ENCODE assay signal across 12 cellular contexts in genomic region chr12:75954076-75954475, GRCh38.
A peak's percentile ranks its signal among the peaks of the same experiment; 100 is the strongest.
DNase-seq lines count a peak whose midpoint lies in the region; ATAC-seq, FAIRE-seq and TF ChIP-seq lines count a peak whose summit lies in the region.
"Had no signal": no experiment of that assay in that cellular context is flagged by ENCODE, and none has a peak within 500 bp of the region (broad histone marks: within the 10 kb centered on the region; RNA-seq: fewer than 3 reads in every experiment).

No MANE protein-coding gene starts in this region.

- 80% methylated on average over 3 of the region's 3 CpGs; no CpG with 5 or more reads in 1 of the 2 experiments for WGBS in H1 (ENCODE audit: extremely low coverage in 1 of 2, insufficient coverage in 1 of 2, insufficient read length in 1 of 2, insufficient replicate concordance in 2 of 2, low coverage in 1 of 2, low lambda C conversion rate in 2 of 2, missing lambda C conversion rate in 1 of 2), 2 experiments
- WGBS in prostate gland, result 78% methylated on average over 3 of the region's 3 CpGs

- H2BK5ac ChIP-seq in H1 (ENCODE audit: low read depth, low read length), result no peak overlapping the region

- intact Hi-C loops in mucosa of descending colon (cut with DNase I, micrococcal nuclease), result no loop called here
- intact Hi-C loops in prostate gland (cut with DNase I), result no loop called here

- no peak overlapping the region for H3K56ac ChIP-seq in H1 (replicated peaks; ENCODE audit: insufficient read length, low read depth, low read length)

- FAIRE-seq in H1 (lab: Jason Lieb, UNC), result no peak

- H2BK120ac ChIP-seq in H1 (replicated peaks; ENCODE audit: low read depth, low read length), result no peak overlapping the region

- H3K4me3 ChIP-seq in MM.1S (ENCODE audit: low read length), result no peak overlapping the region
- H3K4me3 ChIP-seq in H1 (ENCODE audit: extremely low read depth in 1 of 4, insufficient read depth in 2 of 4, low read depth in 3 of 4, low read length in 4 of 4), result no peak overlapping the region
- H3K4me3 ChIP-seq in mucosa of descending colon, result no peak overlapping the region
- H3K4me3 ChIP-seq in prostate gland, result no peak overlapping the region

- no peaks in the 10 kb centered on the region for H3K79me1 ChIP-seq in H1 (ENCODE audit: low read depth, low read length)

- POLR2A ChIA-PET in H1 (lab: Charles Lee; ENCODE audit: partially characterized antibody), result interaction anchor here (1.0 to 1.7 kb wide), 3 partner anchors 11 to 83 kb away, joined by 3 to 4 read pairs (median 4); no protein-coding TSS in a partner anchor

- TF ChIP-seq CTCF in MM.1S (IDR thresholded peaks at IDR 0.05; ENCODE audit: low read length), result no peak
- no peak for TF ChIP-seq CTCF in H1 (IDR thresholded peaks at IDR 0.05; ENCODE audit: control extremely low read depth in 1 of 3, insufficient read depth in 1 of 3, low read depth in 1 of 3, low read length in 3 of 3)
- TF ChIP-seq CTCF in mucosa of descending colon (IDR thresholded peaks at IDR 0.05), result no peak
- TF ChIP-seq CTCF in prostate gland (IDR thresholded peaks at IDR 0.05), result no peak

- H3K14ac ChIP-seq in H1 (ENCODE audit: insufficient read length), result no peak overlapping the region

- H2BK20ac ChIP-seq in H1 (ENCODE audit: low read length), result no peak overlapping the region

- H3K27ac ChIP-seq in MM.1S (ENCODE audit: low read length) (no peak overlapping the region; the same call in 1 of the 2 replicates), H1 (ENCODE audit: low read depth, low read length) (no peak overlapping the region), prostate gland (no peak overlapping the region)
- H3K27ac ChIP-seq: VCaP had no signal

- TF ChIP-seq POLR2A in H1 (IDR thresholded peaks at IDR 0.05; ENCODE audit: control extremely low read depth in 1 of 2, low read depth in 2 of 2, low read length in 2 of 2) (no peak), prostate gland (IDR thresholded peaks at IDR 0.05) (no peak)

- no peak overlapping the region for H3K18ac ChIP-seq in H1 (ENCODE audit: extremely low read depth, low read length)

- no peaks in the 10 kb centered on the region for H3K36me3 ChIP-seq in MM.1S (replicated peaks; ENCODE audit: insufficient read depth, low read length)
- no peaks in the 10 kb centered on the region for H3K36me3 ChIP-seq in H1 (ENCODE audit: control insufficient read depth in 2 of 4, insufficient read depth in 4 of 4, low read length in 3 of 4)
- no peaks in the 10 kb centered on the region for H3K36me3 ChIP-seq in mucosa of descending colon (ENCODE audit: low read depth)
- H3K36me3 ChIP-seq in prostate gland, result no peaks in the 10 kb centered on the region

- no peak overlapping the region for H4K8ac ChIP-seq in H1 (ENCODE audit: extremely low read depth, insufficient read depth, low read length)

- no peak overlapping the region for H3K23ac ChIP-seq in H1 (ENCODE audit: insufficient read length)

- H2AFZ ChIP-seq in MM.1S (ENCODE audit: low read length), result no peak overlapping the region
- no peak overlapping the region for H2AFZ ChIP-seq in H1 (ENCODE audit: low read length)

- H4K20me1 ChIP-seq in MM.1S (ENCODE audit: insufficient read depth, low read length) (no peaks in the 10 kb centered on the region), H1 (replicated peaks in 1 of 2; ENCODE audit: control insufficient read depth in 1 of 2, insufficient read depth in 2 of 2, low read length in 2 of 2) (no peaks in the 10 kb centered on the region)

- DNase-seq in CD1c-positive myeloid dendritic cell (ENCODE audit: extremely low spot score) (peak; percentile 48), MM.1S (peak; percentile 42), H1 (ENCODE audit: low read depth in 1 of 2, low spot score in 2 of 2) (no peak), mucosa of descending colon (no peak), HUDEP-2 (lab: John Stamatoyannopoulos, UW; ENCODE audit: unreplicated experiment in 76 of 76) (no peak), prostate gland (ENCODE audit: low spot score) (no peak), NCI-H774 (lab: John Stamatoyannopoulos, UW) (no peak)
- DNase-seq: NCI-H1417; stimulated activated naive B cell treated with anti-CD40 and anti-IgM and Interleukin-4, amounts not matched to agents 10 μg/mL and 1 μg/mL and 100 μg/mL, for 72 hours had no signal

- H3F3A ChIP-seq in MM.1S (ENCODE audit: insufficient read depth, low read length), result peaks cover 20% of the 10 kb centered on the region

- H3K4me1 ChIP-seq in MM.1S (ENCODE audit: low read length), result peaks cover 28% of the 10 kb centered on the region
- H3K4me1 ChIP-seq in H1 (replicated peaks in 1 of 4; ENCODE audit: control insufficient read depth in 3 of 4, insufficient read depth in 4 of 4, low read length in 3 of 4), result peaks cover 0 to 15% (median 8%) of the 10 kb centered on the region in 4 experiments; a peak in 3 of 7 replicates
- peaks cover under 1% of the 10 kb centered on the region for H3K4me1 ChIP-seq in mucosa of descending colon (ENCODE audit: low read depth)
- H3K4me1 ChIP-seq in prostate gland (replicated peaks), result no peaks in the 10 kb centered on the region

- H3K9me3 ChIP-seq in MM.1S (replicated peaks; ENCODE audit: insufficient read depth, low read length) (no peaks in the 10 kb centered on the region), H1 (ENCODE audit: insufficient read depth in 2 of 2, low read depth in 1 of 2, low read length in 1 of 2) (no peaks in the 10 kb centered on the region), mucosa of descending colon (no peaks in the 10 kb centered on the region), prostate gland (no peaks in the 10 kb centered on the region)

- H3K23me2 ChIP-seq in H1 (ENCODE audit: low read depth, low read length), result no peaks in the 10 kb centered on the region

- H4K5ac ChIP-seq in H1 (ENCODE audit: insufficient read length, low read depth, low read length), result no peak overlapping the region

- ATAC-seq in mucosa of descending colon (peak; percentile 59), GM21515 (IDR thresholded peaks at IDR 0.05; ENCODE audit: unreplicated experiment) (no peak)
- ATAC-seq: natural killer cell treated with Interleukin-12 subunit alpha and Interleukin-12 subunit beta and Interleukin-15 and Interleukin-18, amount 100 ng/mL, for 72 hours had no signal

- H3K27me3 ChIP-seq in MM.1S (replicated peaks; ENCODE audit: insufficient read depth, low read length) (no peaks in the 10 kb centered on the region), H1 (replicated peaks in 1 of 4; ENCODE audit: control insufficient read depth in 3 of 4, extremely low read depth in 1 of 4, insufficient read depth in 3 of 4, low read length in 3 of 4) (no peaks in the 10 kb centered on the region), prostate gland (replicated peaks; ENCODE audit: insufficient read depth) (no peaks in the 10 kb centered on the region)

- H4K91ac ChIP-seq in H1 (replicated peaks; ENCODE audit: insufficient read length, low read length), result no peak overlapping the region

- no peak overlapping the region for H2AK5ac ChIP-seq in H1 (ENCODE audit: low read depth, low read length)

- TF ChIP-seq EP300 in H1 (IDR thresholded peaks at IDR 0.05; ENCODE audit: borderline replicate concordance in 1 of 2, low read depth in 2 of 2, low read length in 2 of 2), result no peak

- H3K4me2 ChIP-seq in MM.1S (ENCODE audit: low read depth, low read length) (no peak overlapping the region), H1 (ENCODE audit: insufficient read depth in 1 of 2, low read depth in 2 of 2, low read length in 2 of 2) (no peak overlapping the region)

- no peak overlapping the region for H2BK15ac ChIP-seq in H1 (ENCODE audit: low read length)

- H2BK12ac ChIP-seq in H1 (ENCODE audit: low read depth, low read length), result no peak overlapping the region

- TF ChIP-seq RAD21 in H1 (IDR thresholded peaks at IDR 0.05 in 1 of 2, conservative IDR thresholded peaks at IDR 0.05 in 1 of 2; ENCODE audit: low read depth in 2 of 2, low read length in 2 of 2), result no peak

- H3K9ac ChIP-seq in MM.1S (ENCODE audit: low read length), result no peak overlapping the region
- no peak overlapping the region for H3K9ac ChIP-seq in H1 (replicated peaks in 1 of 4; ENCODE audit: extremely low read depth in 1 of 4, low read depth in 3 of 4, low read length in 3 of 4)

- CTCF ChIA-PET in H1 (lab: Charles Lee; ENCODE audit: partially characterized antibody), result interaction anchor here (0.7 to 1.6 kb wide), 2 partner anchors 74 to 151 kb away, joined by 3 read pairs; no protein-coding TSS in a partner anchor

- H3K4ac ChIP-seq in H1 (replicated peaks; ENCODE audit: insufficient read length, low read depth, low read length), result no peak overlapping the region

- no peaks in the 10 kb centered on the region for H3K9me2 ChIP-seq in MM.1S (replicated peaks; ENCODE audit: insufficient read depth, low read length)

- no peaks in the 10 kb centered on the region for H3K79me2 ChIP-seq in MM.1S (ENCODE audit: low read length)
- no peaks in the 10 kb centered on the region for H3K79me2 ChIP-seq in H1 (ENCODE audit: control insufficient read depth in 1 of 2, insufficient read depth in 2 of 2, low read length in 2 of 2)

TF ChIP-seq in H1, 55 proteins besides CTCF, POLR2A, EP300 and RAD21:
- TF ChIP-seq, protein P1, sequence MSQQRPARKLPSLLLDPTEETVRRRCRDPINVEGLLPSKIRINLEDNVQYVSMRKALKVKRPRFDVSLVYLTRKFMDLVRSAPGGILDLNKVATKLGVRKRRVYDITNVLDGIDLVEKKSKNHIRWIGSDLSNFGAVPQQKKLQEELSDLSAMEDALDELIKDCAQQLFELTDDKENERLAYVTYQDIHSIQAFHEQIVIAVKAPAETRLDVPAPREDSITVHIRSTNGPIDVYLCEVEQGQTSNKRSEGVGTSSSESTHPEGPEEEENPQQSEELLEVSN (IDR thresholded peaks at IDR 0.05), result no peak
- TF ChIP-seq GABPA (IDR thresholded peaks at IDR 0.05; ENCODE audit: borderline replicate concordance, insufficient read depth, low read length), result no peak
- TF ChIP-seq GTF2F1 (IDR thresholded peaks at IDR 0.05; ENCODE audit: borderline replicate concordance, low read depth, low read length), result no peak
- TF ChIP-seq MAFK (IDR thresholded peaks at IDR 0.05; ENCODE audit: low read depth, low read length), result peak; percentile 16; the same call in 1 of the 2 replicates

Comparison
In these comparisons a context has a peak if more than half of its experiments do, and no peak if none do; other contexts are left out.
1. DNase-seq: peak in CD1c-positive myeloid dendritic cell (single experiment) and MM.1S (single experiment); none in H1 (0 of 2), mucosa of descending colon (0 of 3), HUDEP-2 (0 of 76), prostate gland (single experiment) and NCI-H774 (single experiment).